ENCODE assay signal across 8 cellular contexts in the genomic region with DNA sequence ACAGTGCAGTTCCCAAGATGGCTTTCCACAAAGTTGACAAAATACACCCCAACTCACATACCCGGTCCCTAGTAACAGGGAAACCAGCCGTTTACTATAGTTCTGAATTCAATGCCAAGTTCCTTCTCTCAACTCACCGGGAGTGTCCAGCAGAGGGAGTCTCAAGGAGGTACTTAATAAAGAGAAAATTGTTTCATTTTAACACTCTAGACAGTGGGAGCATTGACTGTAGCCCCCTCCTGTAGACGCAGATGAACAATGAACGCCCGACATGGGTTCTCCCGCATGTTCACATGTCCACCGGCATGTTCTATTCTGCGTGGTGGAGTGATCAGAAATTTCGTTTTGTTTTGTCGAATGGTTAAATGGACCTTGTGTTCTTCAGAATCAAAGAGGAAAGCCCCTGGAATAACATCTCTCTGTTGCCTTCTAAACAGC. TPM values are rescaled to one million over a fixed set of nuclear protein-coding genes. Genes with fewer than 3 reads are reported as not detected.
DNase-seq lines count a peak whose midpoint lies in the region; ATAC-seq and TF ChIP-seq lines count a peak whose summit lies in the region.

No MANE protein-coding gene starts in this region.

- H3K4me1 Mint-ChIP-seq in activated T-helper 1 cell treated with anti-CD3 and anti-CD28 coated beads, Interleukin-12 subunit alpha, Interleukin-12 subunit beta, Interleukin-2, Interleukin-4 antibody, amounts not matched to agents 30 ng/mL and 10 ng/mL and 1 ng/mL, durations not matched to agents 14 hours and 24 hours and 36 hours (ENCODE audit: low read depth) = peaks cover 59% of the 10 kb centered on the region
- H3K4me1 Mint-ChIP-seq in naive thymus-derived CD8-positive, alpha-beta T cell = peaks cover 41 to 69% (median 62%) of the 10 kb centered on the region in 4 donors

- peak overlapping the region; percentile 73 for H3K4me3 ChIP-seq in HUES48 (ENCODE audit: low read depth, low read length)
- H3K4me3 ChIP-seq in testis = peak overlapping the region; percentile 73 to 76

- 1% methylated on average over 11 of the region's 11 CpGs for WGBS in testis, 2 donors

- peak; percentile 42 for DNase-seq in NCI-H1436 (lab: John Stamatoyannopoulos, UW)
- DNase-seq in NCI-H1436 treated with DMSO at 0.1 percent for 48 hours (lab: John Stamatoyannopoulos, UW) = no peak
- DNase-seq in OCI-M1 (lab: John Stamatoyannopoulos, UW) = peak; percentile 85
- peak; percentile 43 for DNase-seq in activated T-helper 1 cell treated with anti-CD3 and anti-CD28 coated beads, Interleukin-12 subunit alpha, Interleukin-12 subunit beta, Interleukin-2, Interleukin-4 antibody, amounts not matched to agents 30 ng/mL and 10 ng/mL and 1 ng/mL, durations not matched to agents 14 hours and 24 hours and 36 hours (ENCODE audit: low spot score)
- peak; percentile 88 for DNase-seq in fibroblast of peridontal ligament (ENCODE audit: extremely low read depth)
- DNase-seq in naive thymus-derived CD8-positive, alpha-beta T cell = peak; percentile 12 to 73 (median 48)
- peak; percentile 84 for DNase-seq in testis

- peak; percentile 54 to 69 (median 58) for TF ChIP-seq CTCF in testis (IDR thresholded peaks at IDR 0.05)

- no peak overlapping the region for H3K9ac ChIP-seq in HUES48 (ENCODE audit: low read depth, low read length)

- H3K36me3 Mint-ChIP-seq in activated T-helper 1 cell treated with anti-CD3 and anti-CD28 coated beads, Interleukin-12 subunit alpha, Interleukin-12 subunit beta, Interleukin-2, Interleukin-4 antibody, amounts not matched to agents 30 ng/mL and 10 ng/mL and 1 ng/mL, durations not matched to agents 14 hours and 24 hours and 36 hours (ENCODE audit: low read depth) = peaks cover 22% of the 10 kb centered on the region
- peaks cover 0 to 5% (median 2%) of the 10 kb centered on the region in 3 donors for H3K36me3 Mint-ChIP-seq in naive thymus-derived CD8-positive, alpha-beta T cell

- H3K4me3 Mint-ChIP-seq in activated T-helper 1 cell treated with anti-CD3 and anti-CD28 coated beads, Interleukin-12 subunit alpha, Interleukin-12 subunit beta, Interleukin-2, Interleukin-4 antibody, amounts not matched to agents 30 ng/mL and 10 ng/mL and 1 ng/mL, durations not matched to agents 14 hours and 24 hours and 36 hours = peak overlapping the region; percentile 99
- H3K4me3 Mint-ChIP-seq in naive thymus-derived CD8-positive, alpha-beta T cell = peak overlapping the region; percentile 92 to 99 (median 97)

- H3K4me1 ChIP-seq in HUES48 (ENCODE audit: control insufficient read depth, insufficient read depth, low read length) (peaks cover 18% of the 10 kb centered on the region), testis (peaks cover 11% of the 10 kb centered on the region)

- POLR2A ChIA-PET in naive thymus-derived CD8-positive, alpha-beta T cell (lab: Charles Lee) = no interaction called here

- H3K27me3 ChIP-seq in HUES48 (ENCODE audit: control insufficient read depth, insufficient read depth, low read length) (peaks cover 39% of the 10 kb centered on the region), testis (no peaks in the 10 kb centered on the region)

- peak; percentile 24 to 34 for ATAC-seq in naive thymus-derived CD8-positive, alpha-beta T cell

- no peaks in the 10 kb centered on the region for H3K36me3 ChIP-seq in HUES48 (ENCODE audit: control insufficient read depth, insufficient read depth, low read length)
- no peaks in the 10 kb centered on the region for H3K36me3 ChIP-seq in testis (ENCODE audit: low read depth, missing control alignments)

- H3K27ac ChIP-seq in HUES48 (ENCODE audit: low read depth, low read length) = no peak overlapping the region
- H3K27ac ChIP-seq in testis = peak overlapping the region; percentile 86 to 95

- H3K27me3 Mint-ChIP-seq in activated T-helper 1 cell treated with anti-CD3 and anti-CD28 coated beads, Interleukin-12 subunit alpha, Interleukin-12 subunit beta, Interleukin-2, Interleukin-4 antibody, amounts not matched to agents 30 ng/mL and 10 ng/mL and 1 ng/mL, durations not matched to agents 14 hours and 24 hours and 36 hours (ENCODE audit: insufficient read depth) = peaks cover 8% of the 10 kb centered on the region
- peaks cover 2 to 14% (median 8%) of the 10 kb centered on the region in 5 donors for H3K27me3 Mint-ChIP-seq in naive thymus-derived CD8-positive, alpha-beta T cell

- peak overlapping the region; percentile 72 for H3K27ac Mint-ChIP-seq in activated T-helper 1 cell treated with anti-CD3 and anti-CD28 coated beads, Interleukin-12 subunit alpha, Interleukin-12 subunit beta, Interleukin-2, Interleukin-4 antibody, amounts not matched to agents 30 ng/mL and 10 ng/mL and 1 ng/mL, durations not matched to agents 14 hours and 24 hours and 36 hours
- H3K27ac Mint-ChIP-seq in naive thymus-derived CD8-positive, alpha-beta T cell = peak overlapping the region; percentile 63 to 99 (median 96)

- H3K9me3 Mint-ChIP-seq in activated T-helper 1 cell treated with anti-CD3 and anti-CD28 coated beads, Interleukin-12 subunit alpha, Interleukin-12 subunit beta, Interleukin-2, Interleukin-4 antibody, amounts not matched to agents 30 ng/mL and 10 ng/mL and 1 ng/mL, durations not matched to agents 14 hours and 24 hours and 36 hours = no peaks in the 10 kb centered on the region
- H3K9me3 Mint-ChIP-seq in naive thymus-derived CD8-positive, alpha-beta T cell = no peaks in the 10 kb centered on the region

- no peak for TF ChIP-seq POLR2A in testis (IDR thresholded peaks at IDR 0.05)

- intact Hi-C loops in activated T-helper 1 cell treated with anti-CD3 and anti-CD28 coated beads, Interleukin-12 subunit alpha, Interleukin-12 subunit beta, Interleukin-2, Interleukin-4 antibody, amounts not matched to agents 30 ng/mL and 10 ng/mL and 1 ng/mL, durations not matched to agents 14 hours and 24 hours and 36 hours (cut with micrococcal nuclease) = loop anchor here (1.0 to 10.0 kb wide), 11 partner anchors 94 to 701 kb away; partner anchors contain the start of genes KDM7A, MKRN1 and PARP12
- intact Hi-C loops in testis (cut with DNase I; ENCODE audit: low total_unique reads) = loop anchor here (10.0 kb wide), 2 partner anchors 131 to 229 kb away; no protein-coding TSS in a partner anchor

- H3K9me3 ChIP-seq in HUES48 (ENCODE audit: control insufficient read depth, insufficient read depth, low read length) = no peaks in the 10 kb centered on the region
- no peaks in the 10 kb centered on the region for H3K9me3 ChIP-seq in testis

RNA-seq across cellular contexts. Expression of gene HIPK2, which starts 1.9 kb away (rescaled TPM):
- 28.3 and 29.2 TPM in 2 replicates for total RNA-seq in activated T-helper 1 cell treated with anti-CD3 and anti-CD28 coated beads, Interleukin-12 subunit alpha, Interleukin-12 subunit beta, Interleukin-2, Interleukin-4 antibody, amounts not matched to agents 30 ng/mL and 10 ng/mL and 1 ng/mL, durations not matched to agents 14 hours and 24 hours and 36 hours
- total RNA-seq in naive thymus-derived CD8-positive, alpha-beta T cell = 10 to 100 TPM; 28.7 to 32.9 TPM
- 1 to 10 TPM; 2.1 to 4.3 (median 3.1) TPM for polyA plus RNA-seq in naive thymus-derived CD8-positive, alpha-beta T cell
- 10 to 100 TPM; 17.8 to 22.4 TPM for total RNA-seq in testis
- 6.3 TPM for polyA plus RNA-seq in testis (ENCODE audit: insufficient read depth, low read depth, low replicate concordance)

RNA-seq across cellular contexts. Expression of gene TBXAS1, which starts 53.2 kb away (rescaled TPM):
- 2.4 and 3.1 TPM in 2 replicates for total RNA-seq in activated T-helper 1 cell treated with anti-CD3 and anti-CD28 coated beads, Interleukin-12 subunit alpha, Interleukin-12 subunit beta, Interleukin-2, Interleukin-4 antibody, amounts not matched to agents 30 ng/mL and 10 ng/mL and 1 ng/mL, durations not matched to agents 14 hours and 24 hours and 36 hours
- total RNA-seq in naive thymus-derived CD8-positive, alpha-beta T cell = 1 to 10 TPM; 1.6 to 2.7 TPM
- polyA plus RNA-seq in naive thymus-derived CD8-positive, alpha-beta T cell = 1 to 10 TPM in 1 of 3 donors, under 1 TPM in 2; 0.41 to 1.1 (median 0.75) TPM
- total RNA-seq in testis = 1 to 10 TPM; 5.2 to 5.7 TPM
- 4.9 TPM for polyA plus RNA-seq in testis (ENCODE audit: insufficient read depth, low read depth, low replicate concordance)
